12 cellular contexts compared by ENCODE assay signal in genomic region chr3:4818164-4818563, GRCh38.
"Had no signal": no experiment of that assay in that cellular context is flagged by ENCODE, and none has a peak within 500 bp of the region (broad histone marks: within the 10 kb centered on the region; RNA-seq: fewer than 3 reads in every experiment).

No MANE protein-coding gene starts in this region.

- H3K36me3 ChIP-seq: SJSA1, transverse colon had no signal

- H3K9me3 ChIP-seq: SJSA1, transverse colon had no signal

- H3K27ac ChIP-seq: dorsolateral prefrontal cortex, SJSA1, transverse colon had no signal

- DNase-seq: activated CD4-positive, alpha-beta T cell treated with anti-CD3 and anti-CD28 coated beads, Interleukin-2, amount 50 U/mL, for 48 hours; activated naive CD4-positive, alpha-beta T cell treated with Interleukin-2 at 50 U/mL for 16 hours; amniotic stem cell; dorsolateral prefrontal cortex; islet precursor cell; naive B cell; retina; stimulated activated CD4-positive, alpha-beta T cell treated with anti-CD3 and anti-CD28 coated beads, Interleukin-2, amount 100 ng/mL, for 48 hours; stimulated activated naive CD4-positive, alpha-beta T cell; transverse colon had no signal

- H3K4me3 Mint-ChIP-seq: naive B cell had no signal

- H3K9me3 Mint-ChIP-seq: naive B cell had no signal

- H3K27me3 Mint-ChIP-seq: naive B cell had no signal

- H3K4me1 ChIP-seq: SJSA1, transverse colon had no signal

- H3K27me3 ChIP-seq: dorsolateral prefrontal cortex, SJSA1, transverse colon had no signal

- H3K4me3 ChIP-seq: dorsolateral prefrontal cortex, lung, SJSA1, transverse colon had no signal
